ENCODE assay signal across 8 cellular contexts in genomic region chr9:136847827-136848392, GRCh38. TPM values are rescaled to one million over a fixed set of nuclear protein-coding genes. Genes with fewer than 3 reads are reported as not detected.
A peak's percentile ranks its signal among the peaks of the same experiment; 100 is the strongest.
DNase-seq lines count a peak whose midpoint lies in the region; ATAC-seq and TF ChIP-seq lines count a peak whose summit lies in the region.

No MANE protein-coding gene starts in this region.

- TF ChIP-seq EP300 in stomach (IDR thresholded peaks at IDR 0.05), result no peak

- BruUV-seq in Caco-2 (replicated peaks; lab: Mats Ljungman, UMichigan), result no TSS peak

- H3K36me3 Mint-ChIP-seq in Caco-2 (ENCODE audit: insufficient read depth, unreplicated experiment), result peaks cover 71% of the 10 kb centered on the region
- no peaks in the 10 kb centered on the region for H3K36me3 Mint-ChIP-seq in natural killer cell treated with Interleukin-12 subunit alpha and Interleukin-12 subunit beta and Interleukin-15 and Interleukin-18, amount 100 ng/mL, for 72 hours

- peak overlapping the region; percentile 97 for H3K4me3 Mint-ChIP-seq in Caco-2 (ENCODE audit: unreplicated experiment)
- peak overlapping the region; percentile 98 for H3K4me3 Mint-ChIP-seq in natural killer cell treated with Interleukin-12 subunit alpha and Interleukin-12 subunit beta and Interleukin-15 and Interleukin-18, amount 100 ng/mL, for 72 hours

- no peak overlapping the region for H3K27ac ChIP-seq in OCI-LY3 (ENCODE audit: low read length)
- H3K27ac ChIP-seq in esophagus (ENCODE audit: low read depth in 2 of 2, low read length in 1 of 2), result peak overlapping the region; percentile 80 to 84
- H3K27ac ChIP-seq in stomach, result peak overlapping the region; percentile 85 to 99 (median 92)

- H3K36me3 ChIP-seq in Caco-2 (ENCODE audit: control insufficient read depth, insufficient read depth, low read length) (peaks cover 1% of the 10 kb centered on the region; the same call in 1 of the 2 replicates), OCI-LY3 (replicated peaks; ENCODE audit: low read depth, low read length) (no peaks in the 10 kb centered on the region), esophagus (ENCODE audit: control insufficient read depth in 2 of 2, insufficient read depth in 2 of 2, low read length in 1 of 2) (peaks cover 0 to 4% of the 10 kb centered on the region in 2 donors), stomach (peaks cover 8 to 12% (median 10%) of the 10 kb centered on the region in 4 donors)

- H3K27me3 ChIP-seq in Caco-2 (replicated peaks; ENCODE audit: control insufficient read depth, insufficient read depth, low read length), result no peaks in the 10 kb centered on the region
- H3K27me3 ChIP-seq in OCI-LY3 (ENCODE audit: low read depth, low read length), result no peaks in the 10 kb centered on the region
- no peaks in the 10 kb centered on the region for H3K27me3 ChIP-seq in esophagus (ENCODE audit: control insufficient read depth in 1 of 2, insufficient read depth in 2 of 2, low read length in 2 of 2)
- H3K27me3 ChIP-seq in stomach, result peaks cover 12 to 56% (median 41%) of the 10 kb centered on the region in 3 donors

- DNase-seq in Caco-2 (peak; percentile 87 to 89), HK-2 (ENCODE audit: unreplicated experiment) (peak; percentile 95), stomach (peak; percentile 91)
- DNase-seq in activated T-cell treated with anti-CD3 and anti-CD28 coated beads, Interleukin-2, amount 50 U/mL, for 1 hour, result peak; percentile 69
- DNase-seq in natural killer cell treated with Interleukin-12 subunit alpha and Interleukin-12 subunit beta and Interleukin-15 and Interleukin-18, amount 100 ng/mL, for 72 hours (ENCODE audit: low spot score), result peak; percentile 92

- peak; percentile 57 to 64 for ATAC-seq in natural killer cell treated with Interleukin-12 subunit alpha and Interleukin-12 subunit beta and Interleukin-15 and Interleukin-18, amount 100 ng/mL, for 72 hours
- ATAC-seq in GM21576 (IDR thresholded peaks at IDR 0.05; ENCODE audit: unreplicated experiment), result no peak

- H3K4me3 ChIP-seq in Caco-2 (ENCODE audit: low read depth, low read length) (peak overlapping the region; percentile 97), OCI-LY3 (ENCODE audit: low read length) (peak overlapping the region; percentile 82), esophagus (ENCODE audit: low read depth in 1 of 2, low read length in 2 of 2) (peak overlapping the region; percentile 60 to 73), stomach (peak overlapping the region; percentile 55 to 85 (median 61))

- TF ChIP-seq CTCF in Caco-2 (IDR thresholded peaks at IDR 0.05; ENCODE audit: insufficient read depth in 1 of 2, low read depth in 1 of 2, low read length in 1 of 2, severe bottlenecking in 1 of 2, unreplicated experiment in 1 of 2) (no peak), OCI-LY3 (IDR thresholded peaks at IDR 0.05; ENCODE audit: low read depth, low read length) (no peak), stomach (IDR thresholded peaks at IDR 0.05) (no peak)

- intact Hi-C loops in Caco-2 (cut with micrococcal nuclease; ENCODE audit: unreplicated experiment) (loop anchor here (5.0 to 10.0 kb wide), 2 partner anchors 41 to 97 kb away; partner anchors contain the start of genes C8G, FBXW5 and RABL6), stomach (cut with DNase I; ENCODE audit: low total_unique reads) (no loop called here)

- no peaks in the 10 kb centered on the region for H3K27me3 Mint-ChIP-seq in Caco-2 (ENCODE audit: insufficient read depth, unreplicated experiment)
- no peaks in the 10 kb centered on the region for H3K27me3 Mint-ChIP-seq in natural killer cell treated with Interleukin-12 subunit alpha and Interleukin-12 subunit beta and Interleukin-15 and Interleukin-18, amount 100 ng/mL, for 72 hours

- no peaks in the 10 kb centered on the region for H3K4me1 Mint-ChIP-seq in Caco-2 (ENCODE audit: low read depth, unreplicated experiment)
- H3K4me1 Mint-ChIP-seq in natural killer cell treated with Interleukin-12 subunit alpha and Interleukin-12 subunit beta and Interleukin-15 and Interleukin-18, amount 100 ng/mL, for 72 hours (ENCODE audit: low read depth in 2 of 2), result peaks cover 8 to 14% of the 10 kb centered on the region in 2 donors

- CTCF ChIA-PET in Caco-2 (lab: Charles Lee), result interaction anchor here (0.5 to 1.5 kb wide), 5 partner anchors 29 to 225 kb away, joined by 3 to 5 read pairs (median 3); no protein-coding TSS in a partner anchor

- peak overlapping the region; percentile 95 for H3K4me2 ChIP-seq in OCI-LY3 (ENCODE audit: low read length)

- H2AFZ ChIP-seq in OCI-LY3 (ENCODE audit: low read depth, low read length), result peak overlapping the region; percentile 24; the same call in 1 of the 2 replicates

- H3K4me1 ChIP-seq in Caco-2 (peaks cover 13% of the 10 kb centered on the region), OCI-LY3 (ENCODE audit: low read length) (peaks cover 18% of the 10 kb centered on the region), esophagus (ENCODE audit: control insufficient read depth in 2 of 2, insufficient read depth in 2 of 2, low read length in 1 of 2) (peaks cover 4 to 35% of the 10 kb centered on the region in 2 donors), stomach (peaks cover 49 to 83% (median 82%) of the 10 kb centered on the region in 4 donors)

- WGBS in esophagus, 2 donors, result 0 to 1% methylated on average over 48 of the region's 48 CpGs
- 0 to 2% (median 1%) methylated on average over 38 to 48 of the region's 48 CpGs for WGBS in stomach, 5 donors

- no peak for TF ChIP-seq POLR2A in stomach (IDR thresholded peaks at IDR 0.05)

- peak overlapping the region; percentile 89 for H3K9ac ChIP-seq in OCI-LY3 (ENCODE audit: low read length)

- H4K20me1 ChIP-seq in OCI-LY3 (ENCODE audit: insufficient read depth, low read length), result peaks cover 10% of the 10 kb centered on the region

- POLR2A ChIA-PET in Caco-2 (lab: Charles Lee), result interaction anchor here (0.6 to 0.7 kb wide), 5 partner anchors 39 to 454 kb away, joined by 3 to 5 read pairs (median 3); partner anchors contain the start of genes NRARP and TRAF2

- H3K9me3 ChIP-seq in Caco-2 (no peaks in the 10 kb centered on the region), OCI-LY3 (ENCODE audit: insufficient read depth, low read length) (no peaks in the 10 kb centered on the region), esophagus (ENCODE audit: control insufficient read depth in 2 of 2, insufficient read depth in 1 of 2, low read depth in 1 of 2, low read length in 1 of 2) (peaks cover 0 to 7% of the 10 kb centered on the region in 2 donors), stomach (no peaks in the 10 kb centered on the region)

- H3K79me2 ChIP-seq in OCI-LY3 (ENCODE audit: low read length), result no peaks in the 10 kb centered on the region

- no peaks in the 10 kb centered on the region for H3K9me3 Mint-ChIP-seq in Caco-2 (ENCODE audit: unreplicated experiment)
- no peaks in the 10 kb centered on the region for H3K9me3 Mint-ChIP-seq in natural killer cell treated with Interleukin-12 subunit alpha and Interleukin-12 subunit beta and Interleukin-15 and Interleukin-18, amount 100 ng/mL, for 72 hours

- peak overlapping the region; percentile 87 for H3K27ac Mint-ChIP-seq in Caco-2 (ENCODE audit: unreplicated experiment)
- peak overlapping the region; percentile 83 to 93 for H3K27ac Mint-ChIP-seq in natural killer cell treated with Interleukin-12 subunit alpha and Interleukin-12 subunit beta and Interleukin-15 and Interleukin-18, amount 100 ng/mL, for 72 hours

RNA-seq across cellular contexts. Expression of gene PHPT1, which starts 1.3 kb away (rescaled TPM):
- 103 and 105 TPM in 2 replicates for total RNA-seq in Caco-2 (2022)
- 100 to 1,000 TPM in 1 of 2 donors, 10 to 100 TPM in 1; 83.1 to 101 TPM for polyA plus RNA-seq in esophagus
- total RNA-seq in natural killer cell treated with Interleukin-12 subunit alpha and Interleukin-12 subunit beta and Interleukin-15 and Interleukin-18, amount 100 ng/mL, for 72 hours, result 100 to 1,000 TPM in 1 of 2 donors, 10 to 100 TPM in 1; 71.5 to 108 TPM
- 10 to 100 TPM; 31.5 to 45.5 (median 38.8) TPM for total RNA-seq in stomach
- 100 to 1,000 TPM; 151 to 168 (median 156) TPM for polyA plus RNA-seq in stomach

RNA-seq across cellular contexts. Expression of gene MAMDC4, which starts 4.2 kb away (rescaled TPM):
- total RNA-seq in Caco-2 (2022) (8.8 and 10.8 TPM in 2 replicates), stomach (100 to 1,000 TPM in 1 of 5 donors, 1 to 10 TPM in 4; 1.8 to 317 (median 5.8) TPM)
- polyA plus RNA-seq in esophagus (10 to 100 TPM in 1 of 2 donors, 1 to 10 TPM in 1; 3.9 to 11.5 TPM), stomach (10 to 100 TPM in 1 of 3 donors, 1 to 10 TPM in 2; 1.1 to 11.2 (median 3.1) TPM)
- total RNA-seq in natural killer cell treated with Interleukin-12 subunit alpha and Interleukin-12 subunit beta and Interleukin-15 and Interleukin-18, amount 100 ng/mL, for 72 hours, result 10 to 100 TPM; 16.0 to 17.2 TPM

RNA-seq across cellular contexts. Expression of gene AJM1, which starts 5.6 kb away (rescaled TPM):
- 3.6 and 4.2 TPM in 2 replicates for total RNA-seq in Caco-2 (2022)
- 1 to 10 TPM; 1.9 to 3.7 TPM for polyA plus RNA-seq in esophagus
- total RNA-seq in natural killer cell treated with Interleukin-12 subunit alpha and Interleukin-12 subunit beta and Interleukin-15 and Interleukin-18, amount 100 ng/mL, for 72 hours, result 10 to 100 TPM in 1 of 2 donors, 1 to 10 TPM in 1; 7.8 to 11.2 TPM
- 10 to 100 TPM in 2 of 5 donors, 1 to 10 TPM in 3; 1.4 to 37.4 (median 9.3) TPM for total RNA-seq in stomach
- polyA plus RNA-seq in stomach, result 1 to 10 TPM in 2 of 3 donors, under 1 TPM in 1; 0.46 to 3.3 (median 1.5) TPM

RNA-seq across cellular contexts. Expression of gene EDF1, which starts 18.2 kb away (rescaled TPM):
- total RNA-seq in Caco-2 (2022), result 429 and 476 TPM in 2 replicates
- polyA plus RNA-seq in esophagus, result 100 to 1,000 TPM; 445 to 637 TPM
- total RNA-seq in natural killer cell treated with Interleukin-12 subunit alpha and Interleukin-12 subunit beta and Interleukin-15 and Interleukin-18, amount 100 ng/mL, for 72 hours, result 100 to 1,000 TPM; 299 to 453 TPM
- total RNA-seq in stomach, result 100 to 1,000 TPM; 132 to 229 (median 208) TPM
- polyA plus RNA-seq in stomach, result 100 to 1,000 TPM; 572 to 798 (median 789) TPM

RNA-seq across cellular contexts. Expression of gene TRAF2, which starts 38.4 kb away (rescaled TPM):
- total RNA-seq in Caco-2 (2022), result 41.7 and 50.0 TPM in 2 replicates
- polyA plus RNA-seq in esophagus, result 10 to 100 TPM; 11.0 to 16.6 TPM
- total RNA-seq in natural killer cell treated with Interleukin-12 subunit alpha and Interleukin-12 subunit beta and Interleukin-15 and Interleukin-18, amount 100 ng/mL, for 72 hours, result 100 to 1,000 TPM in 1 of 2 donors, 10 to 100 TPM in 1; 55.7 to 107 TPM
- total RNA-seq in stomach, result 100 to 1,000 TPM in 1 of 5 donors, 10 to 100 TPM in 2, 1 to 10 TPM in 2; 5.5 to 248 (median 12.8) TPM
- 10 to 100 TPM; 10.0 to 12.1 (median 11.3) TPM for polyA plus RNA-seq in stomach
